Comparison of ENCODE assay signal across 9 cellular contexts in the genomic region with DNA sequence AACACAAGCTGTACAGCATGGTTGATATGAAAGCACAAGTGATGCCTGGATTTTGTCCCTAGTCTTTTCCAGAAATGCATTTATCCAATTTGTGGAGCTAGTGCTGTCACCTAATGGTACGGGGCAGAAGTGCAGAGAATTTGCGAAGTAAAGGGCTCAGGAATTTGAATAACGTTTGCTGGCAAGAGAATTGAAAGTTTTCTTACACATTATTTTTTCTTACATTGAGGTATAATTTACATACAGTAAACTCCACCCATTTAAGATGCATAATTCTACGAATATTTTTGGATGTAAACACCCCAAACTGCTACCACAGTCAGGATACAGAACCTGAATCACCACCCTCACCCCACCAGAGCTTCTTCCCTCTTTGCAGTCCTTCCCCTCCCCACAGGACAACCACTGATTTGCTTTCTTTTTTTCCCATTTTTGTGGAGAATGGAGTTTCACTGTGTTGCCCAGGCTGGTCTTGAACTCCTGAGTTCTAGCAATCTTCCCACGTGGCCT. TPM values are rescaled to one million over a fixed set of nuclear protein-coding genes. Genes with fewer than 3 reads are reported as not detected.
A peak's percentile ranks its signal among the peaks of the same experiment; 100 is the strongest.
DNase-seq lines count a peak whose midpoint lies in the region; TF ChIP-seq lines count a peak whose summit lies in the region.
"Had no signal": no experiment of that assay in that cellular context is flagged by ENCODE, and none has a peak within 500 bp of the region (broad histone marks: within the 10 kb centered on the region; RNA-seq: fewer than 3 reads in every experiment).

No MANE protein-coding gene starts in this region.

- peak; percentile 68 to 85 (median 77) for TF ChIP-seq CTCF in nephron (IDR thresholded peaks at IDR 0.05; ENCODE audit: unreplicated experiment in 3 of 3)

- H3K4me3 Mint-ChIP-seq in nephron, result no peak overlapping the region
- no peak overlapping the region for H3K4me3 Mint-ChIP-seq in activated T-helper 2 cell treated with anti-CD3 and anti-CD28 coated beads, Interferon-gamma antibody, Interleukin-2, Interleukin-4, amounts not matched to agents 10 μg/mL and 5 μg/mL and 100 μg/mL, durations not matched to agents 14 hours and 24 hours and 36 hours (ENCODE audit: low read depth)

- peak; percentile 11 to 35 for DNase-seq in NCI-H2081 (lab: John Stamatoyannopoulos, UW)
- DNase-seq in NCI-H2081 treated with DMSO at 0.1 percent for 48 hours (lab: John Stamatoyannopoulos, UW), result no peak
- peak; percentile 22 for DNase-seq in HK-2 (ENCODE audit: unreplicated experiment)
- peak; percentile 65 for DNase-seq in RKO (ENCODE audit: low spot score)
- peak; percentile 36 for DNase-seq in epidermal melanocyte (ENCODE audit: insufficient read length, low spot score)
- DNase-seq in activated T-helper 2 cell treated with anti-CD3 and anti-CD28 coated beads, Interferon-gamma antibody, Interleukin-2, Interleukin-4, amounts not matched to agents 10 μg/mL and 5 μg/mL and 100 μg/mL, durations not matched to agents 14 hours and 24 hours and 36 hours (ENCODE audit: low spot score), result no peak
- DNase-seq in occipital lobe (lab: John Stamatoyannopoulos, UW), result no peak

- intact Hi-C loops in activated T-helper 2 cell treated with anti-CD3 and anti-CD28 coated beads, Interferon-gamma antibody, Interleukin-2, Interleukin-4, amounts not matched to agents 10 μg/mL and 5 μg/mL and 100 μg/mL, durations not matched to agents 14 hours and 24 hours and 36 hours (cut with micrococcal nuclease), result no loop called here

- peaks cover 5% of the 10 kb centered on the region for H3K27me3 Mint-ChIP-seq in nephron (ENCODE audit: low read depth)
- peaks cover 27% of the 10 kb centered on the region for H3K27me3 Mint-ChIP-seq in activated T-helper 2 cell treated with anti-CD3 and anti-CD28 coated beads, Interferon-gamma antibody, Interleukin-2, Interleukin-4, amounts not matched to agents 10 μg/mL and 5 μg/mL and 100 μg/mL, durations not matched to agents 14 hours and 24 hours and 36 hours (ENCODE audit: low read depth)

- H3K36me3 Mint-ChIP-seq in nephron (ENCODE audit: low read depth), result no peaks in the 10 kb centered on the region
- no peaks in the 10 kb centered on the region for H3K36me3 Mint-ChIP-seq in activated T-helper 2 cell treated with anti-CD3 and anti-CD28 coated beads, Interferon-gamma antibody, Interleukin-2, Interleukin-4, amounts not matched to agents 10 μg/mL and 5 μg/mL and 100 μg/mL, durations not matched to agents 14 hours and 24 hours and 36 hours (ENCODE audit: low read depth)

- no peaks in the 10 kb centered on the region for H3K9me3 Mint-ChIP-seq in nephron
- H3K9me3 Mint-ChIP-seq in activated T-helper 2 cell treated with anti-CD3 and anti-CD28 coated beads, Interferon-gamma antibody, Interleukin-2, Interleukin-4, amounts not matched to agents 10 μg/mL and 5 μg/mL and 100 μg/mL, durations not matched to agents 14 hours and 24 hours and 36 hours, result no peaks in the 10 kb centered on the region
- H3K9me3 Mint-ChIP-seq: stimulated activated naive CD8-positive, alpha-beta T cell treated with anti-CD3 and anti-CD28 coated beads, Interleukin-15, amount 100 ng/mL, for 72 hours had no signal

- no peak overlapping the region for H3K27ac Mint-ChIP-seq in nephron
- H3K27ac Mint-ChIP-seq in activated T-helper 2 cell treated with anti-CD3 and anti-CD28 coated beads, Interferon-gamma antibody, Interleukin-2, Interleukin-4, amounts not matched to agents 10 μg/mL and 5 μg/mL and 100 μg/mL, durations not matched to agents 14 hours and 24 hours and 36 hours, result no peak overlapping the region
- H3K27ac Mint-ChIP-seq: stimulated activated naive CD8-positive, alpha-beta T cell treated with anti-CD3 and anti-CD28 coated beads, Interleukin-15, amount 100 ng/mL, for 72 hours had no signal

- peaks cover 21% of the 10 kb centered on the region for H3K4me1 Mint-ChIP-seq in nephron
- H3K4me1 Mint-ChIP-seq in activated T-helper 2 cell treated with anti-CD3 and anti-CD28 coated beads, Interferon-gamma antibody, Interleukin-2, Interleukin-4, amounts not matched to agents 10 μg/mL and 5 μg/mL and 100 μg/mL, durations not matched to agents 14 hours and 24 hours and 36 hours (ENCODE audit: low read depth), result peaks cover 8% of the 10 kb centered on the region

RNA-seq across cellular contexts. Expression of a gene that starts 3.5 kb away (rescaled TPM):
- total RNA-seq in activated T-helper 2 cell treated with anti-CD3 and anti-CD28 coated beads, Interferon-gamma antibody, Interleukin-2, Interleukin-4, amounts not matched to agents 10 μg/mL and 5 μg/mL and 100 μg/mL, durations not matched to agents 14 hours and 24 hours and 36 hours, result not detected in 2 replicates
- not detected for total RNA-seq in occipital lobe

RNA-seq across cellular contexts. Expression of a gene that starts 53.5 kb away (rescaled TPM):
- not detected in 2 replicates for total RNA-seq in activated T-helper 2 cell treated with anti-CD3 and anti-CD28 coated beads, Interferon-gamma antibody, Interleukin-2, Interleukin-4, amounts not matched to agents 10 μg/mL and 5 μg/mL and 100 μg/mL, durations not matched to agents 14 hours and 24 hours and 36 hours
- not detected for total RNA-seq in occipital lobe

Comparison
In these comparisons a context has a peak if more than half of its experiments do, and no peak if none do; other contexts are left out.
1. DNase-seq: peak in NCI-H2081 (2 of 2), HK-2 (single experiment), RKO (single experiment) and epidermal melanocyte (single experiment); none in NCI-H2081 treated with DMSO at 0.1 percent for 48 hours (single experiment), activated T-helper 2 cell treated with anti-CD3 and anti-CD28 coated beads, Interferon-gamma antibody, Interleukin-2, Interleukin-4, amounts not matched to agents 10 μg/mL and 5 μg/mL and 100 μg/mL, durations not matched to agents 14 hours and 24 hours and 36 hours (single experiment) and occipital lobe (single experiment).